In the genomic region with DNA sequence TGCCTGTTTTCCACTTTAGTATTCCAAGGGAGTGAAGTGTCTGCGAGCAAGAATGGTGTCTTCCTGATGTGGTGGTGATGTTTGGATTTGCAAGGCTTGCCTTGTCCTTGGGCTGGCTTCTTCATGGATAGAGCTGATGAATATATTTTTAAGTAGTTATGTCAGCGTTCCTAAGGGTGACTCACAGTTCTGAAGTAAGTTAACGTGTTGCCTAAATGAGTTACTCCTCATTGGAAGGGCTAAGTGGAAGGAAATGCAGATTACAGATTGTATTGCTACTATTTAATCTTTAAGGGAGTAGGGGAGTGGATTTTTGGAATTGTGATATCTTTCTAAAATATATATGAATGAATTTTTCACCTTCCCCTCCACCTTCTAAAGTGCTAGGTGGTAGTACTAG, we compare ENCODE assay signal across 10 cellular contexts.
A peak's percentile ranks its signal among the peaks of the same experiment; 100 is the strongest.
DNase-seq lines count a peak whose midpoint lies in the region; ATAC-seq, FAIRE-seq and TF ChIP-seq lines count a peak whose summit lies in the region.
"Had no signal": no experiment of that assay in that cellular context is flagged by ENCODE, and none has a peak within 500 bp of the region (broad histone marks: within the 10 kb centered on the region; RNA-seq: fewer than 3 reads in every experiment).

No MANE protein-coding gene starts in this region.

- no peak overlapping the region for H3K4me3 Mint-ChIP-seq in CD8-positive, alpha-beta memory T cell
- H3K4me3 Mint-ChIP-seq: naive thymus-derived CD8-positive, alpha-beta T cell had no signal

- intact Hi-C loops in HepG2 (cut with micrococcal nuclease; ENCODE audit: unreplicated experiment), result loop anchor here (5.0 kb wide), 2 partner anchors 51 to 196 kb away; a partner anchor contains a TSS

- no peak overlapping the region for H3K4me3 ChIP-seq in smooth muscle cell
- no peak overlapping the region for H3K4me3 ChIP-seq in CD8-positive, alpha-beta memory T cell (ENCODE audit: low read length)
- no peak overlapping the region for H3K4me3 ChIP-seq in HepG2 (replicated peaks in 1 of 3; ENCODE audit: insufficient read depth in 1 of 3, low read depth in 2 of 3, low read length in 3 of 3)

- H3K9me3 Mint-ChIP-seq in CD8-positive, alpha-beta memory T cell, result no peaks in the 10 kb centered on the region
- H3K9me3 Mint-ChIP-seq: naive thymus-derived CD8-positive, alpha-beta T cell had no signal

- TF ChIP-seq CTCF in RWPE1 (conservative IDR thresholded peaks at IDR 0.05; ENCODE audit: low read depth) (no peak), smooth muscle cell (IDR thresholded peaks at IDR 0.05; ENCODE audit: borderline replicate concordance, insufficient read depth, poor library complexity, severe bottlenecking) (no peak), HepG2 (CRISPR knock-in tag; IDR thresholded peaks at IDR 0.05) (no peak)

- H4K20me1 ChIP-seq in smooth muscle cell (ENCODE audit: low read depth) (peaks cover 98% of the 10 kb centered on the region), HepG2 (ENCODE audit: insufficient read depth, low read length) (no peaks in the 10 kb centered on the region)

- peaks cover 0 to 1% (median 0%) of the 10 kb centered on the region in 3 donors for H3K36me3 Mint-ChIP-seq in CD8-positive, alpha-beta memory T cell

- TF ChIP-seq EP300 in HepG2 (IDR thresholded peaks at IDR 0.05; ENCODE audit: low read depth in 2 of 2, low read length in 2 of 2) (no peak), HepG2 (CRISPR knock-in tag; IDR thresholded peaks at IDR 0.05; ENCODE audit: borderline replicate concordance) (no peak)

- H3K27me3 ChIP-seq in smooth muscle cell (ENCODE audit: low read depth), result no peaks in the 10 kb centered on the region
- no peaks in the 10 kb centered on the region for H3K27me3 ChIP-seq in CD8-positive, alpha-beta memory T cell (ENCODE audit: insufficient read depth, low read length, poor library complexity, severe bottlenecking)
- no peaks in the 10 kb centered on the region for H3K27me3 ChIP-seq in HepG2 (ENCODE audit: control insufficient read depth in 1 of 2, insufficient read depth in 2 of 2, low read length in 2 of 2)

- WGBS in smooth muscle cell (ENCODE audit: low lambda C conversion rate), result 15% methylated on average over 3 of the region's 3 CpGs
- WGBS in HepG2 (ENCODE audit: low lambda C conversion rate), result 90% methylated on average over 3 of the region's 3 CpGs

- H3K4me1 Mint-ChIP-seq in CD8-positive, alpha-beta memory T cell, result peaks cover 66 to 78% (median 75%) of the 10 kb centered on the region in 3 donors

- peaks cover 45% of the 10 kb centered on the region for H3K79me2 ChIP-seq in smooth muscle cell (ENCODE audit: low read depth)
- H3K79me2 ChIP-seq in HepG2 (ENCODE audit: insufficient read depth, low read length), result peaks cover 13% of the 10 kb centered on the region

- no peak overlapping the region for H3K9ac ChIP-seq in smooth muscle cell (ENCODE audit: low read depth)
- H3K9ac ChIP-seq in HepG2 (ENCODE audit: insufficient read depth, low read depth, low read length), result no peak overlapping the region

- H3K27ac ChIP-seq in RWPE1, result no peak overlapping the region
- H3K27ac ChIP-seq in smooth muscle cell (ENCODE audit: low read depth), result no peak overlapping the region
- H3K27ac ChIP-seq in CD8-positive, alpha-beta memory T cell (ENCODE audit: low read depth, low read length), result no peak overlapping the region
- H3K27ac ChIP-seq in HepG2 (ENCODE audit: extremely low read length, insufficient read depth, low read length), result no peak overlapping the region

- H3K4me1 ChIP-seq in smooth muscle cell (ENCODE audit: low read depth) (peaks cover 53% of the 10 kb centered on the region), HepG2 (ENCODE audit: insufficient read depth, low read length) (peaks cover 15% of the 10 kb centered on the region)
- H3K4me1 ChIP-seq in CD8-positive, alpha-beta memory T cell (ENCODE audit: insufficient read depth, low read length), result peaks cover 31% of the 10 kb centered on the region

- POLR2A ChIA-PET in RWPE1 (lab: Yijun Ruan, JAX; ENCODE audit: low non-redundant PET) (no interaction called here), HepG2 (lab: Yijun Ruan, JAX) (no interaction called here)
- POLR2A ChIA-PET in CD8-positive, alpha-beta memory T cell (lab: Charles Lee), result no interaction called here

- H3K27me3 Mint-ChIP-seq in CD8-positive, alpha-beta memory T cell, result no peaks in the 10 kb centered on the region
- H3K27me3 Mint-ChIP-seq: naive thymus-derived CD8-positive, alpha-beta T cell had no signal

- CTCF ChIA-PET in RWPE1 (lab: Yijun Ruan, JAX) (interaction anchor here (0.6 kb wide), 1 partner anchor 47 kb away, joined by 3 read pairs; no protein-coding TSS in a partner anchor), HepG2 (lab: Yijun Ruan, JAX; ENCODE audit: low intra/inter-chr PET ratio, low total read pairs) (no interaction called here)
- CTCF ChIA-PET in CD8-positive, alpha-beta memory T cell (lab: Charles Lee), result interaction anchor here (1.2 to 1.4 kb wide), 2 partner anchors 179 to 1231 kb away, joined by 3 read pairs; no protein-coding TSS in a partner anchor

- H3K36me3 ChIP-seq in smooth muscle cell (ENCODE audit: low read depth), result no peaks in the 10 kb centered on the region
- H3K36me3 ChIP-seq in CD8-positive, alpha-beta memory T cell (ENCODE audit: insufficient read depth, low read length), result no peaks in the 10 kb centered on the region
- H3K36me3 ChIP-seq in HepG2 (replicated peaks in 1 of 2; ENCODE audit: control insufficient read depth in 1 of 2, insufficient read depth in 2 of 2, low read length in 2 of 2), result no peaks in the 10 kb centered on the region

- no TSS peak for BruUV-seq in HepG2 (replicated peaks; lab: Mats Ljungman, UMichigan)

- FAIRE-seq in H54 (lab: Jason Lieb, UNC), result peak; percentile 78
- FAIRE-seq in HepG2 (lab: Jason Lieb, UNC), result no peak

- H3K9me3 ChIP-seq in smooth muscle cell (replicated peaks; ENCODE audit: low read depth), result no peaks in the 10 kb centered on the region
- no peaks in the 10 kb centered on the region for H3K9me3 ChIP-seq in CD8-positive, alpha-beta memory T cell (ENCODE audit: low read length)
- no peaks in the 10 kb centered on the region for H3K9me3 ChIP-seq in HepG2 (ENCODE audit: low read length)

- in situ Hi-C loops in HepG2 (cut with HindIII; ENCODE audit: extremely low pct_ligation_motif_present, low pct_unique_long_range_greater_than_20kb), result no loop called here

- H3K4me2 ChIP-seq in smooth muscle cell (peak overlapping the region; percentile 32), HepG2 (ENCODE audit: low read depth, low read length) (no peak overlapping the region)

- TF ChIP-seq POLR2A in H54 (IDR thresholded peaks at IDR 0.05; ENCODE audit: low read depth, low read length), result no peak
- no peak for TF ChIP-seq POLR2A in HepG2 (IDR thresholded peaks at IDR 0.05; ENCODE audit: insufficient read depth in 1 of 2, low read depth in 2 of 2, low read length in 2 of 2)

- no peak overlapping the region for H3K27ac Mint-ChIP-seq in CD8-positive, alpha-beta memory T cell

- H2AFZ ChIP-seq in smooth muscle cell (ENCODE audit: low read depth) (no peak overlapping the region), HepG2 (ENCODE audit: low read length) (no peak overlapping the region)

- no peak for TF ChIP-seq RAD21 in HepG2 (CRISPR knock-in tag; IDR thresholded peaks at IDR 0.05)

- no peaks in the 10 kb centered on the region for H3F3A ChIP-seq in smooth muscle cell (ENCODE audit: low read depth)

- DNase-seq in H54 (ENCODE audit: insufficient read length, low spot score) (peak; percentile 50), RWPE1 (ENCODE audit: low spot score) (peak; percentile 67), fibroblast of gingiva (ENCODE audit: low read depth) (peak; percentile 76), smooth muscle cell (lab: John Stamatoyannopoulos, UW; ENCODE audit: unreplicated experiment) (no peak), HepG2 (ENCODE audit: low spot score) (no peak)
- DNase-seq in CD8-positive, alpha-beta memory T cell, result no peak
- DNase-seq: activated naive CD4-positive, alpha-beta T cell treated with Interleukin-2 at 50 U/mL for 16 hours; naive thymus-derived CD8-positive, alpha-beta T cell; NCI-H2227 treated with DMSO at 0.1 percent for 48 hours had no signal

- ATAC-seq in HG03432 (IDR thresholded peaks at IDR 0.05; ENCODE audit: unreplicated experiment) (no peak), HepG2 (no peak)
- ATAC-seq: naive thymus-derived CD8-positive, alpha-beta T cell had no signal

TF ChIP-seq in HepG2, 621 proteins besides CTCF, POLR2A, EP300 and RAD21 (continues in another document):
- TF ChIP-seq ZNF598 (CRISPR knock-in tag; IDR thresholded peaks at IDR 0.05; ENCODE audit: borderline replicate concordance), result no peak
- TF ChIP-seq SAP130 (CRISPR knock-in tag; IDR thresholded peaks at IDR 0.05; ENCODE audit: low read depth), result no peak
- TF ChIP-seq HNRNPL (IDR thresholded peaks at IDR 0.05; ENCODE audit: low read depth, low read length), result no peak
- TF ChIP-seq ZNF577 (CRISPR knock-in tag; IDR thresholded peaks at IDR 0.05; ENCODE audit: borderline replicate concordance, low read depth), result no peak
- TF ChIP-seq, protein P1, sequence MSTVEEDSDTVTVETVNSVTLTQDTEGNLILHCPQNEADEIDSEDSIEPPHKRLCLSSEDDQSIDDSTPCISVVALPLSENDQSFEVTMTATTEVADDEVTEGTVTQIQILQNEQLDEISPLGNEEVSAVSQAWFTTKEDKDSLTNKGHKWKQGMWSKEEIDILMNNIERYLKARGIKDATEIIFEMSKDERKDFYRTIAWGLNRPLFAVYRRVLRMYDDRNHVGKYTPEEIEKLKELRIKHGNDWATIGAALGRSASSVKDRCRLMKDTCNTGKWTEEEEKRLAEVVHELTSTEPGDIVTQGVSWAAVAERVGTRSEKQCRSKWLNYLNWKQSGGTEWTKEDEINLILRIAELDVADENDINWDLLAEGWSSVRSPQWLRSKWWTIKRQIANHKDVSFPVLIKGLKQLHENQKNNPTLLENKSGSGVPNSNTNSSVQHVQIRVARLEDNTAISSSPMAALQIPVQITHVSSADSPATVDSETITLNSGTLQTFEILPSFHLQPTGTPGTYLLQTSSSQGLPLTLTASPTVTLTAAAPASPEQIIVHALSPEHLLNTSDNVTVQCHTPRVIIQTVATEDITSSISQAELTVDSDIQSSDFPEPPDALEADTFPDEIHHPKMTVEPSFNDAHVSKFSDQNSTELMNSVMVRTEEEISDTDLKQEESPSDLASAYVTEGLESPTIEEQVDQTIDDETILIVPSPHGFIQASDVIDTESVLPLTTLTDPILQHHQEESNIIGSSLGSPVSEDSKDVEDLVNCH (CRISPR knock-in tag; IDR thresholded peaks at IDR 0.05), result no peak
- no peak for TF ChIP-seq MEIS2 (CRISPR knock-in tag; IDR thresholded peaks at IDR 0.05)

Comparison
In these comparisons a context has a peak if more than half of its experiments do, and no peak if none do; other contexts are left out.
1. DNase-seq: peak in H54 (single experiment), RWPE1 (single experiment) and fibroblast of gingiva (single experiment); none in smooth muscle cell (single experiment), CD8-positive, alpha-beta memory T cell (0 of 5) and HepG2 (single experiment).